Comparison of ENCODE assay signal across 1 cellular context in the genomic region with DNA sequence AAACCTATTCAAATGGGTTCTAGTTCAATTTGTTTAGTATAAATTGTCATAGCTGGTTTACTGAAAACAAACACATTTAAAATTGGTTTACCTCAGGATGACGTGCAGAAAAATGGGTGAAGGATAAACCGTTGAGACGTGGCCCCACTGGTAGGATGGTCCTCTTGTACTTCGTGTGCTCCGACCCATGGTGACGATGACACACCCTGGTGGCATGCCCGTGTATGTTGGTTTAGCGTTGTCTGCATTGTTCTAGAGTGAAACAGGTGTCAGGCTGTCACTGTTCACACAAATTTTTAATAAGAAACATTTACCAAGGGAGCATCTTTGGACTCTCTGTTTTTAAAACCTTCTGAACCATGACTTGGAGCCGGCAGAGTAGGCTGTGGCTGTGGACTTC.
TF ChIP-seq lines count a peak whose summit lies in the region.

No MANE protein-coding gene starts in this region.

TF ChIP-seq in endothelial cell of umbilical vein, 7 proteins besides CTCF, POLR2A, EP300 and RAD21:
- TF ChIP-seq, protein P1, sequence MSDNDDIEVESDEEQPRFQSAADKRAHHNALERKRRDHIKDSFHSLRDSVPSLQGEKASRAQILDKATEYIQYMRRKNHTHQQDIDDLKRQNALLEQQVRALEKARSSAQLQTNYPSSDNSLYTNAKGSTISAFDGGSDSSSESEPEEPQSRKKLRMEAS (IDR thresholded peaks at IDR 0.05; ENCODE audit: insufficient read depth, insufficient read length): no peak
- TF ChIP-seq GATA2 (IDR thresholded peaks at IDR 0.05; ENCODE audit: insufficient read depth, insufficient read length, low read depth, low read length): no peak
- no peak for TF ChIP-seq EZH2 (IDR thresholded peaks at IDR 0.05; ENCODE audit: borderline replicate concordance, low read depth, low read length, severe bottlenecking)
- TF ChIP-seq POLR2AphosphoS5 (IDR thresholded peaks at IDR 0.05; ENCODE audit: insufficient read depth, low read depth, low read length): no peak
- TF ChIP-seq JUN (IDR thresholded peaks at IDR 0.05; ENCODE audit: borderline replicate concordance, insufficient read depth, insufficient read length, low read depth): no peak
- TF ChIP-seq MYC (IDR thresholded peaks at IDR 0.05; ENCODE audit: low read depth, low read length): no peak
- no peak for TF ChIP-seq FOS (IDR thresholded peaks at IDR 0.05; ENCODE audit: borderline replicate concordance, insufficient read depth, low read length)
TF ChIP-seq in endothelial cell of umbilical vein: peak in this region for 0.
